Comparison of ENCODE assay signal across 9 cellular contexts in the genomic region with DNA sequence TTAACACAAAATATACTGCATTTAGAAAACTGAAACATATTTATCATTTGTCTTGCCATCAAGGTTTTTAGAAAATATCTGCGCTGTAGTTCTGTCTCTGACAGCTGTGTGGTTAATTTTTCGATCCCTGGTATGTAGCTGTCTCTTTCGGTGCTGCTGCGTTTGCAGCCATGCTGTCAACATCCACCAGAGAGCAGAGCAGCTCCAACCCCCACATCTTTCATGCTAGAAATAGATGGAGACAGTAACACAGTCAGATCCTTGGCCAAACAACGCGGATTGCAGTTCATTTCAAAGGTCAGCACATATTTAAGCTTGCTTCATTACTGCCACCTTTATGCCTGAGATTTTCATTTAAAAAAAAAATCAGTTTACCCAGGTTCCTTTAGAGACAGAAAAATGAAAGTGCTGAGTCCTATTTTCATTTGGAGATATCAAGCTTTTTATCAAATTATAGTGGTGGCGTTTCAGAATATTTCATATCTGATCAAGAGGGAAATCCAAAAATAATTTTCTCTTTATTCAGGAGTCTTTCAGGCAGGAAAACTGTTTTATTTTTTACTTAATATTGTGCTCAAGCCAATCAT.
DNase-seq lines count a peak whose midpoint lies in the region; ATAC-seq and TF ChIP-seq lines count a peak whose summit lies in the region.
"Had no signal": no experiment of that assay in that cellular context is flagged by ENCODE, and none has a peak within 500 bp of the region (broad histone marks: within the 10 kb centered on the region; RNA-seq: fewer than 3 reads in every experiment).

No MANE protein-coding gene starts in this region.

- peak; percentile 55 for DNase-seq in COR-L47 (lab: John Stamatoyannopoulos, UW)
- DNase-seq in HAP-1 (ENCODE audit: low spot score in 2 of 2) = peak; percentile 51 to 65
- peak; percentile 54 to 83 for DNase-seq in NCI-H446 (lab: John Stamatoyannopoulos, UW)
- no peak for DNase-seq in chondrocyte (ENCODE audit: low spot score)
- peak; percentile 36 for DNase-seq in neural crest cell (ENCODE audit: low read depth, low spot score)
- DNase-seq in central memory CD4-positive, alpha-beta T cell = no peak
- DNase-seq in vagina (ENCODE audit: extremely low spot score in 2 of 2) = no peak

- H3K36me3 ChIP-seq in HAP-1 (replicated peaks) (no peaks in the 10 kb centered on the region), vagina (no peaks in the 10 kb centered on the region)

- H3K27me3 Mint-ChIP-seq in chondrocyte (ENCODE audit: low read depth) = peaks cover 11% of the 10 kb centered on the region
- no peaks in the 10 kb centered on the region for H3K27me3 Mint-ChIP-seq in neural crest cell (ENCODE audit: low read depth)

- H3K9me3 ChIP-seq in HAP-1 (no peaks in the 10 kb centered on the region), vagina (no peaks in the 10 kb centered on the region)

- H3K27ac Mint-ChIP-seq in chondrocyte (ENCODE audit: unreplicated experiment) (no peak overlapping the region), neural crest cell (ENCODE audit: unreplicated experiment) (no peak overlapping the region)

- no peaks in the 10 kb centered on the region for H3K4me1 ChIP-seq in HAP-1
- H3K4me1 ChIP-seq in vagina = no peaks in the 10 kb centered on the region

- H3K36me3 Mint-ChIP-seq in chondrocyte (ENCODE audit: low read depth) (no peaks in the 10 kb centered on the region), neural crest cell (ENCODE audit: low read depth) (no peaks in the 10 kb centered on the region)

- H3K27ac ChIP-seq in vagina = no peak overlapping the region
- H3K27ac ChIP-seq: HL-60 had no signal

- H3K4me3 Mint-ChIP-seq in chondrocyte (ENCODE audit: unreplicated experiment) (no peak overlapping the region), neural crest cell (no peak overlapping the region)

- intact Hi-C loops in vagina (cut with DNase I) = no loop called here

- no peak for TF ChIP-seq POLR2A in vagina (IDR thresholded peaks at IDR 0.05)

- no peaks in the 10 kb centered on the region for H3K9me3 Mint-ChIP-seq in chondrocyte (ENCODE audit: low read depth)
- peaks cover 4% of the 10 kb centered on the region for H3K9me3 Mint-ChIP-seq in neural crest cell

- H3K4me3 ChIP-seq in HAP-1 (no peak overlapping the region), vagina (no peak overlapping the region)

- H3K27me3 ChIP-seq in HAP-1 (ENCODE audit: low read depth) (no peaks in the 10 kb centered on the region), vagina (no peaks in the 10 kb centered on the region)

- peak; percentile 76 for TF ChIP-seq CTCF in chondrocyte (IDR thresholded peaks at IDR 0.05)
- TF ChIP-seq CTCF in neural crest cell (conservative IDR thresholded peaks at IDR 0.05) = peak; percentile 67
- no peak for TF ChIP-seq CTCF in vagina (IDR thresholded peaks at IDR 0.05)

- in situ Hi-C loops in HAP-1 (cut with MboI; ENCODE audit: low sequenced_read_pairs) = no loop called here

- H3K4me1 Mint-ChIP-seq in chondrocyte (ENCODE audit: low read depth) (peaks cover 5% of the 10 kb centered on the region), neural crest cell (peaks cover 20% of the 10 kb centered on the region)

- ATAC-seq in HG03457 (IDR thresholded peaks at IDR 0.05; ENCODE audit: unreplicated experiment) = no peak

Comparison
In these comparisons a context has a peak if more than half of its experiments do, and no peak if none do; other contexts are left out.
1. DNase-seq: peak in COR-L47 (single experiment), HAP-1 (2 of 2), NCI-H446 (2 of 2) and neural crest cell (single experiment); none in chondrocyte (single experiment), central memory CD4-positive, alpha-beta T cell (single experiment) and vagina (0 of 2).
2. CTCF ChIP-seq: peak in chondrocyte (single experiment) and neural crest cell (single experiment); none in vagina (0 of 3).